In genomic region chr7:105782391-105783063, GRCh38 we compare ENCODE assay signal across 9 cellular contexts.
DNase-seq lines count a peak whose midpoint lies in the region; ATAC-seq and TF ChIP-seq lines count a peak whose summit lies in the region.
"Had no signal": no experiment of that assay in that cellular context is flagged by ENCODE, and none has a peak within 500 bp of the region (broad histone marks: within the 10 kb centered on the region; RNA-seq: fewer than 3 reads in every experiment).

No MANE protein-coding gene starts in this region.

- H3K9me3 Mint-ChIP-seq in activated naive CD4-positive, alpha-beta T cell treated with anti-CD3 and anti-CD28 coated beads, Interleukin-2, amount 50 U/mL, for 72 hours, result no peaks in the 10 kb centered on the region
- H3K9me3 Mint-ChIP-seq in glutamatergic neuron (ENCODE audit: unreplicated experiment) (no peaks in the 10 kb centered on the region), WTC11 (no peaks in the 10 kb centered on the region)

- H3K14ac ChIP-seq in mesenchymal stem cell (ENCODE audit: low read length in 2 of 2), result no peak overlapping the region

- H2BK12ac ChIP-seq in mesenchymal stem cell (ENCODE audit: low read length in 2 of 2), result peak overlapping the region in 1 of 2 experiments; percentile 7

- WGBS in mesenchymal stem cell, result 52% methylated on average over 10 of the region's 10 CpGs

- H3K4me3 Mint-ChIP-seq in glutamatergic neuron (ENCODE audit: unreplicated experiment) (no peak overlapping the region), WTC11 (no peak overlapping the region)

- H3K27ac Mint-ChIP-seq in activated naive CD4-positive, alpha-beta T cell treated with anti-CD3 and anti-CD28 coated beads, Interleukin-2, amount 50 U/mL, for 72 hours, result no peak overlapping the region
- H3K27ac Mint-ChIP-seq in glutamatergic neuron (ENCODE audit: unreplicated experiment) (no peak overlapping the region), WTC11 (no peak overlapping the region)

- no peaks in the 10 kb centered on the region for H3K9me3 ChIP-seq in mesenchymal stem cell (ENCODE audit: control insufficient read depth, low read length)

- H3K4me1 Mint-ChIP-seq in glutamatergic neuron (ENCODE audit: low read depth, unreplicated experiment), result peaks cover 3% of the 10 kb centered on the region
- peaks cover 18% of the 10 kb centered on the region for H3K4me1 Mint-ChIP-seq in WTC11

- H3K18ac ChIP-seq in mesenchymal stem cell (ENCODE audit: low read depth in 1 of 2, low read length in 2 of 2), result peak overlapping the region in 1 of 2 experiments; percentile 58

- POLR2A ChIA-PET in WTC11 (lab: Charles Lee), result no interaction called here

- H3K36me3 Mint-ChIP-seq in activated naive CD4-positive, alpha-beta T cell treated with anti-CD3 and anti-CD28 coated beads, Interleukin-2, amount 50 U/mL, for 72 hours, result peaks cover 0 to 3% of the 10 kb centered on the region in 2 donors
- H3K36me3 Mint-ChIP-seq in glutamatergic neuron (ENCODE audit: unreplicated experiment) (no peaks in the 10 kb centered on the region), WTC11 (peaks cover 3% of the 10 kb centered on the region)

- peak; percentile 87 for DNase-seq in A172 (ENCODE audit: low spot score)
- DNase-seq in HCEC 1CT, result peak; percentile 89
- peak in 1 of 2 donors; percentile 31 for DNase-seq in activated naive CD4-positive, alpha-beta T cell treated with anti-CD3 and anti-CD28 coated beads, Interleukin-2, amount 50 U/mL, for 72 hours (ENCODE audit: low spot score in 2 of 2)
- DNase-seq in mesenchymal stem cell, result peak; percentile 93
- no peak for DNase-seq in glutamatergic neuron
- no peak for DNase-seq in WTC11 (ENCODE audit: low spot score)
- DNase-seq: left ventricle myocardium superior had no signal

- no peak overlapping the region for H2BK5ac ChIP-seq in mesenchymal stem cell (ENCODE audit: low read depth, low read length, poor library complexity, severe bottlenecking)

- H3K27me3 Mint-ChIP-seq in glutamatergic neuron (ENCODE audit: unreplicated experiment) (peaks cover 4% of the 10 kb centered on the region), WTC11 (ENCODE audit: low read depth) (no peaks in the 10 kb centered on the region)

- peak overlapping the region; percentile 27 for H3K27ac ChIP-seq in mesenchymal stem cell (ENCODE audit: low read length, poor library complexity, severe bottlenecking)

- H3K9ac ChIP-seq in mesenchymal stem cell (ENCODE audit: low read length), result no peak overlapping the region

- H3K36me3 ChIP-seq in mesenchymal stem cell (ENCODE audit: control insufficient read depth in 1 of 2, insufficient read depth in 2 of 2, low read depth in 1 of 2, low read length in 2 of 2), result peaks cover 8 to 16% of the 10 kb centered on the region in 2 experiments

- no peak overlapping the region for H4K8ac ChIP-seq in mesenchymal stem cell (ENCODE audit: low read length)

- peak; percentile 90 to 99 for ATAC-seq in activated naive CD4-positive, alpha-beta T cell treated with anti-CD3 and anti-CD28 coated beads, Interleukin-2, amount 50 U/mL, for 72 hours
- ATAC-seq in GM19324 (IDR thresholded peaks at IDR 0.05; ENCODE audit: low FRiP score, unreplicated experiment) (no peak), WTC11 (no peak), GM21381 (IDR thresholded peaks at IDR 0.05; ENCODE audit: unreplicated experiment) (no peak)
- ATAC-seq: left ventricle myocardium superior had no signal

- H3K4me2 ChIP-seq in mesenchymal stem cell (ENCODE audit: low read length, poor library complexity, severe bottlenecking), result no peak overlapping the region

- no peak overlapping the region for H3K23ac ChIP-seq in mesenchymal stem cell (ENCODE audit: low read length in 2 of 2)

- H3K79me1 ChIP-seq in mesenchymal stem cell (replicated peaks; ENCODE audit: low read length, poor library complexity, severe bottlenecking), result peaks cover 7% of the 10 kb centered on the region

- H3K4me3 ChIP-seq in mesenchymal stem cell (ENCODE audit: insufficient read depth in 1 of 2, low read depth in 1 of 2, low read length in 2 of 2), result no peak overlapping the region

- no peak overlapping the region for H4K91ac ChIP-seq in mesenchymal stem cell (ENCODE audit: low read length)

- H3K27me3 ChIP-seq in mesenchymal stem cell (ENCODE audit: control insufficient read depth in 1 of 2, insufficient read depth in 1 of 2, low read length in 2 of 2), result no peaks in the 10 kb centered on the region

- no peak overlapping the region for H2AFZ ChIP-seq in mesenchymal stem cell (ENCODE audit: low read depth, low read length)

- no peak overlapping the region for H3K4ac ChIP-seq in mesenchymal stem cell (ENCODE audit: low read depth in 1 of 2, low read length in 2 of 2)

- H2BK120ac ChIP-seq in mesenchymal stem cell (ENCODE audit: low read depth, low read length), result no peak overlapping the region

- CTCF ChIA-PET in WTC11 (lab: Charles Lee), result interaction anchor here (1.7 to 1.9 kb wide), 2 partner anchors 14 to 17 kb away, joined by 3 to 9 read pairs; no protein-coding TSS in a partner anchor

- H2BK15ac ChIP-seq in mesenchymal stem cell (ENCODE audit: low read depth, poor library complexity, severe bottlenecking), result no peak overlapping the region

- H3K4me1 ChIP-seq in mesenchymal stem cell (ENCODE audit: control insufficient read depth, insufficient read depth, low read depth, low read length), result peaks cover 5% of the 10 kb centered on the region

- H2AK5ac ChIP-seq in mesenchymal stem cell (ENCODE audit: low read length, severe bottlenecking), result peak overlapping the region; percentile 5

- TF ChIP-seq CTCF in glutamatergic neuron (IDR thresholded peaks at IDR 0.05; ENCODE audit: partially characterized antibody, unreplicated experiment), result no peak
- no peak for TF ChIP-seq CTCF in WTC11 (IDR thresholded peaks at IDR 0.05)

TF ChIP-seq in WTC11, 78 proteins besides CTCF, POLR2A, EP300 and RAD21 (continues in another document):
- TF ChIP-seq, protein P1, sequence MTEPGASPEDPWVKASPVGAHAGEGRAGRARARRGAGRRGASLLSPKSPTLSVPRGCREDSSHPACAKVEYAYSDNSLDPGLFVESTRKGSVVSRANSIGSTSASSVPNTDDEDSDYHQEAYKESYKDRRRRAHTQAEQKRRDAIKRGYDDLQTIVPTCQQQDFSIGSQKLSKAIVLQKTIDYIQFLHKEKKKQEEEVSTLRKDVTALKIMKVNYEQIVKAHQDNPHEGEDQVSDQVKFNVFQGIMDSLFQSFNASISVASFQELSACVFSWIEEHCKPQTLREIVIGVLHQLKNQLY (CRISPR knock-in tag; IDR thresholded peaks at IDR 0.05), result no peak
- TF ChIP-seq, protein P2, sequence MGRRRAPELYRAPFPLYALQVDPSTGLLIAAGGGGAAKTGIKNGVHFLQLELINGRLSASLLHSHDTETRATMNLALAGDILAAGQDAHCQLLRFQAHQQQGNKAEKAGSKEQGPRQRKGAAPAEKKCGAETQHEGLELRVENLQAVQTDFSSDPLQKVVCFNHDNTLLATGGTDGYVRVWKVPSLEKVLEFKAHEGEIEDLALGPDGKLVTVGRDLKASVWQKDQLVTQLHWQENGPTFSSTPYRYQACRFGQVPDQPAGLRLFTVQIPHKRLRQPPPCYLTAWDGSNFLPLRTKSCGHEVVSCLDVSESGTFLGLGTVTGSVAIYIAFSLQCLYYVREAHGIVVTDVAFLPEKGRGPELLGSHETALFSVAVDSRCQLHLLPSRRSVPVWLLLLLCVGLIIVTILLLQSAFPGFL (CRISPR knock-in tag; IDR thresholded peaks at IDR 0.05; ENCODE audit: borderline replicate concordance), result no peak
- TF ChIP-seq STAT6 (CRISPR knock-in tag; conservative IDR thresholded peaks at IDR 0.05; ENCODE audit: low read depth) (no peak), FOXP1 (CRISPR knock-in tag; IDR thresholded peaks at IDR 0.05; ENCODE audit: borderline replicate concordance) (no peak)

Comparison
In these comparisons a context has a peak if more than half of its experiments do, and no peak if none do; other contexts are left out.
1. DNase-seq: peak in A172 (single experiment), HCEC 1CT (single experiment) and mesenchymal stem cell (single experiment); none in glutamatergic neuron (single experiment) and WTC11 (single experiment).
2. ATAC-seq: peak in activated naive CD4-positive, alpha-beta T cell treated with anti-CD3 and anti-CD28 coated beads, Interleukin-2, amount 50 U/mL, for 72 hours (2 of 2); none in GM19324 (single experiment), WTC11 (single experiment) and GM21381 (single experiment).